In the genomic region with DNA sequence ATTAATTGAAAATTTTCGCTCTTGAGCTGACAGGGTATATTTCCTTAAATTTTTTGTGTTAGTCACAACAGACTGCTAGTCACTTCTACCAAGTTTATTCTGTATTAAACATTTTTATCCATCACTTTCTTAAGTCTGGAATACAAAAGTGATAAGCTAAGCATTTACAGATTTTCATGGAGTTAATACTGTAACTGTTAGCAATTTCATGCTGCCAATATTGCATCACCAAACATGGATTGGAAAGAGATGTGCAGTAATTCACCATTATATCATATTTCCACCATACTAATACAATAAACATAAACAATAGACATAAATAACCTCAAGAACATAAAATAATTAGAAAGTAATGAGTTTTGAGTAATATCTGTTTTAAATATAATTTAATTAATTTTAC, we compare ENCODE assay signal across 23 cellular contexts.
"Had no signal": no experiment of that assay in that cellular context is flagged by ENCODE, and none has a peak within 500 bp of the region (broad histone marks: within the 10 kb centered on the region; RNA-seq: fewer than 3 reads in every experiment).

No MANE protein-coding gene starts in this region.

- DNase-seq: dermis blood vessel endothelial cell; dorsolateral prefrontal cortex; effector CD4-positive, alpha-beta T cell; effector memory CD4-positive, alpha-beta T cell; erythroblast; esophagus squamous epithelium; foreskin fibroblast; foreskin melanocyte; gastrocnemius medialis; glutamatergic neuron; head of caudate nucleus; heart right ventricle; hippocampal formation; left cardiac atrium; left lung; left ventricle myocardium superior; lower lobe of right lung; mesenchymal stem cell; mucosa of descending colon had no signal

- H3K27ac ChIP-seq: coronary artery, dorsolateral prefrontal cortex, epithelial cell of prostate, esophagus squamous epithelium, gastrocnemius medialis, heart right ventricle, left lung, lower lobe of right lung had no signal

- H3K27me3 ChIP-seq: dorsolateral prefrontal cortex, esophagus squamous epithelium, gastrocnemius medialis, heart right ventricle, left lung had no signal

- H3K4me1 ChIP-seq: esophagus squamous epithelium, gastrocnemius medialis, left lung, lower lobe of right lung had no signal

- H3K9me3 ChIP-seq: esophagus squamous epithelium, gastrocnemius medialis, lower lobe of right lung had no signal

- ATAC-seq: esophagus mucosa, gastrocnemius medialis, heart right ventricle, left cardiac atrium, left lung, left ventricle myocardium superior, lower lobe of right lung, mucosa of descending colon had no signal

- H3K4me3 ChIP-seq: coronary artery, dorsolateral prefrontal cortex, esophagus squamous epithelium, gastrocnemius medialis, heart right ventricle, left lung, lower lobe of right lung, mucosa of descending colon had no signal

- H3K36me3 ChIP-seq: esophagus squamous epithelium, gastrocnemius medialis, heart right ventricle, left lung, lower lobe of right lung had no signal

- FAIRE-seq: keratinocyte had no signal
